17 cellular contexts compared by ENCODE assay signal in genomic region chrX:150774798-150775568, GRCh38.
DNase-seq lines count a peak whose midpoint lies in the region; ATAC-seq lines count a peak whose summit lies in the region.
"Had no signal": no experiment of that assay in that cellular context is flagged by ENCODE, and none has a peak within 500 bp of the region (broad histone marks: within the 10 kb centered on the region; RNA-seq: fewer than 3 reads in every experiment).

No MANE protein-coding gene starts in this region.

- no peaks in the 10 kb centered on the region for H3K36me3 Mint-ChIP-seq in activated T-helper 17 cell treated with anti-CD3 and anti-CD28 coated beads, Interleukin-2, amount 50 U/mL, for 72 hours (ENCODE audit: low read depth)

- H3K4me3 Mint-ChIP-seq in activated T-helper 17 cell treated with anti-CD3 and anti-CD28 coated beads, Interleukin-2, amount 50 U/mL, for 72 hours: no peak overlapping the region

- peak; percentile 39 for DNase-seq in NCI-H2171 (lab: John Stamatoyannopoulos, UW)
- DNase-seq in medulla oblongata (ENCODE audit: extremely low spot score): peak; percentile 66
- DNase-seq in superior temporal gyrus (ENCODE audit: extremely low spot score): peak; percentile 53
- DNase-seq in HUDEP-2 (lab: John Stamatoyannopoulos, UW; ENCODE audit: unreplicated experiment in 76 of 76): no peak
- no peak for DNase-seq in HPDE6-E6E7 (ENCODE audit: extremely low spot score)
- DNase-seq: ACHN, AML-193, COR-L47, GF-D8, IMR-90, Kasumi-1, MM.1S, NCI-H2029, Right ventricle myocardium superior had no signal

- peak overlapping the region; percentile 36 for H3K27ac Mint-ChIP-seq in activated T-helper 17 cell treated with anti-CD3 and anti-CD28 coated beads, Interleukin-2, amount 50 U/mL, for 72 hours

- H3K9me3 Mint-ChIP-seq in activated T-helper 17 cell treated with anti-CD3 and anti-CD28 coated beads, Interleukin-2, amount 50 U/mL, for 72 hours: no peaks in the 10 kb centered on the region

- H3K4me1 Mint-ChIP-seq in activated T-helper 17 cell treated with anti-CD3 and anti-CD28 coated beads, Interleukin-2, amount 50 U/mL, for 72 hours: no peaks in the 10 kb centered on the region

- H3K27me3 Mint-ChIP-seq in activated T-helper 17 cell treated with anti-CD3 and anti-CD28 coated beads, Interleukin-2, amount 50 U/mL, for 72 hours: no peaks in the 10 kb centered on the region

- ATAC-seq in activated T-helper 17 cell treated with anti-CD3 and anti-CD28 coated beads, Interleukin-2, amount 50 U/mL, for 72 hours (replicated peaks): no peak
- ATAC-seq in GM18498 (IDR thresholded peaks at IDR 0.05; ENCODE audit: unreplicated experiment): no peak
- ATAC-seq: SK-N-SH treated with all-trans-retinoic acid at 6 μM for 48 hours had no signal

Comparison
In these comparisons a context has a peak if more than half of its experiments do, and no peak if none do; other contexts are left out.
1. DNase-seq: peak in NCI-H2171 (single experiment), medulla oblongata (single experiment) and superior temporal gyrus (single experiment); none in HUDEP-2 (0 of 76) and HPDE6-E6E7 (single experiment).